Comparison of ENCODE assay signal across 1 cellular context in the genomic region with DNA sequence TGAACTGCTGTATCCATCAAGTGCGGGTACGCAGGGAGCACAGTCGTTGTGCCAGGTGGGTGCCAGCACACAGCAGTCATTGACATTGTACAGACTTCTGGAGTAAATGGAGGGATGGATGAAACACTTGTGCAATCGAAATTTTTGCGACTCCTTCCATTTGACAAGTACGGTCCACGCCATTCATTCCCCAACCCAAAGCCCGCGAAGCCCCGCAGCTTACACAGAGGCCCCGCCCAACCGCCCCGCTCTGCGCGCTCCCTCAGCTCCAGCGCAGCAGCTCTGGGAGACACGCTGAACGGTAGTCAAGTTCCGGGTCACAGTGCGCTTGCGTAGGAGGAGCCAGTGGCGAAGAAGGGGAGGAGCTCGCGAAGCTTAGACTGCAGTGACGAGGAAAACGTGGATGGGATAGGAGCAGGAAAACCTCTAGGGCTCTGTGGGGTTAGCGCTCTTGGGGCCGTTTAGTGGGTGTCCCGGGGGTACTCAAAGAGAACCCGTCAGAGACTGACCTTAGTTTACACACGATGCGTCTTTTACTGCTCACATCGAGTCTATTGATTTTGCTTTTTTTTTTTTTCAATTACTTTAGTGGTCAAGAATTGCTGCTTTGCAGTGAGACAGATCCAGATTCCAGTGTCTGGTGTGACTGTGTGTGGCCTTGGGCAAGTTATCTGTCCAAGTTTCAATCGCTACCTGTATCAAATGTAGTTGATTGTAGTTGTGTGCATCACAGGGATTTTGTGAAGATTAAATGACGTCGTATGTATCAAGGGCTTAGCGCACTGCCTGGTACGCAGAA.
A peak's percentile ranks its signal among the peaks of the same experiment; 100 is the strongest.
TF ChIP-seq lines count a peak whose summit lies in the region.

No MANE protein-coding gene starts in this region.

TF ChIP-seq in HepG2, 621 proteins besides CTCF, POLR2A, EP300 and RAD21 (continued from another document and continues in another):
- TF ChIP-seq, protein P1, sequence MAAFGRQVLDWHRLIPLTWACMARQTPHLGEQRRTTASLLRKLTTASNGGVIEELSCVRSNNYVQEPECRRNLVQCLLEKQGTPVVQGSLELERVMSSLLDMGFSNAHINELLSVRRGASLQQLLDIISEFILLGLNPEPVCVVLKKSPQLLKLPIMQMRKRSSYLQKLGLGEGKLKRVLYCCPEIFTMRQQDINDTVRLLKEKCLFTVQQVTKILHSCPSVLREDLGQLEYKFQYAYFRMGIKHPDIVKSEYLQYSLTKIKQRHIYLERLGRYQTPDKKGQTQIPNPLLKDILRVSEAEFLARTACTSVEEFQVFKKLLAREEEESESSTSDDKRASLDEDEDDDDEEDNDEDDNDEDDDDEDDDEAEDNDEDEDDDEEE (CRISPR knock-in tag; IDR thresholded peaks at IDR 0.05), result no peak
- TF ChIP-seq, protein P2, sequence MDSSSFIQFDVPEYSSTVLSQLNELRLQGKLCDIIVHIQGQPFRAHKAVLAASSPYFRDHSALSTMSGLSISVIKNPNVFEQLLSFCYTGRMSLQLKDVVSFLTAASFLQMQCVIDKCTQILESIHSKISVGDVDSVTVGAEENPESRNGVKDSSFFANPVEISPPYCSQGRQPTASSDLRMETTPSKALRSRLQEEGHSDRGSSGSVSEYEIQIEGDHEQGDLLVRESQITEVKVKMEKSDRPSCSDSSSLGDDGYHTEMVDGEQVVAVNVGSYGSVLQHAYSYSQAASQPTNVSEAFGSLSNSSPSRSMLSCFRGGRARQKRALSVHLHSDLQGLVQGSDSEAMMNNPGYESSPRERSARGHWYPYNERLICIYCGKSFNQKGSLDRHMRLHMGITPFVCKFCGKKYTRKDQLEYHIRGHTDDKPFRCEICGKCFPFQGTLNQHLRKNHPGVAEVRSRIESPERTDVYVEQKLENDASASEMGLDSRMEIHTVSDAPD (CRISPR knock-in tag; IDR thresholded peaks at IDR 0.05), result no peak
- TF ChIP-seq, protein P3, sequence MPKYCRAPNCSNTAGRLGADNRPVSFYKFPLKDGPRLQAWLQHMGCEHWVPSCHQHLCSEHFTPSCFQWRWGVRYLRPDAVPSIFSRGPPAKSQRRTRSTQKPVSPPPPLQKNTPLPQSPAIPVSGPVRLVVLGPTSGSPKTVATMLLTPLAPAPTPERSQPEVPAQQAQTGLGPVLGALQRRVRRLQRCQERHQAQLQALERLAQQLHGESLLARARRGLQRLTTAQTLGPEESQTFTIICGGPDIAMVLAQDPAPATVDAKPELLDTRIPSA (CRISPR knock-in tag; IDR thresholded peaks at IDR 0.05; ENCODE audit: borderline replicate concordance), result no peak
- TF ChIP-seq SNAI1 (CRISPR knock-in tag; IDR thresholded peaks at IDR 0.05; ENCODE audit: borderline replicate concordance), result no peak
- no peak for TF ChIP-seq CC2D1A (CRISPR knock-in tag; IDR thresholded peaks at IDR 0.05)
- no peak for TF ChIP-seq ZC3H13 (CRISPR knock-in tag; IDR thresholded peaks at IDR 0.05)
- TF ChIP-seq CREB1 (IDR thresholded peaks at IDR 0.05), result peak; percentile 69; the same call in 1 of the 2 replicates
- peak; percentile 73 for TF ChIP-seq CREB1 (CRISPR knock-in tag; IDR thresholded peaks at IDR 0.05)
- TF ChIP-seq ZNF567 (CRISPR knock-in tag; IDR thresholded peaks at IDR 0.05; ENCODE audit: borderline replicate concordance), result no peak
- no peak for TF ChIP-seq JUN (CRISPR knock-in tag; IDR thresholded peaks at IDR 0.05)
- no peak for TF ChIP-seq IRX3 (CRISPR knock-in tag; IDR thresholded peaks at IDR 0.05; ENCODE audit: borderline replicate concordance, low read depth)
- TF ChIP-seq MEIS1 (CRISPR knock-in tag; IDR thresholded peaks at IDR 0.05; ENCODE audit: borderline replicate concordance), result peak; percentile 50; the same call in 1 of the 2 replicates
- TF ChIP-seq ESRRA (CRISPR knock-in tag; IDR thresholded peaks at IDR 0.05; ENCODE audit: low read depth), result no peak
- no peak for TF ChIP-seq SRSF9 (IDR thresholded peaks at IDR 0.05; ENCODE audit: borderline replicate concordance, insufficient read depth, low read depth, low read length, poor library complexity, severe bottlenecking)
- TF ChIP-seq, protein P4, sequence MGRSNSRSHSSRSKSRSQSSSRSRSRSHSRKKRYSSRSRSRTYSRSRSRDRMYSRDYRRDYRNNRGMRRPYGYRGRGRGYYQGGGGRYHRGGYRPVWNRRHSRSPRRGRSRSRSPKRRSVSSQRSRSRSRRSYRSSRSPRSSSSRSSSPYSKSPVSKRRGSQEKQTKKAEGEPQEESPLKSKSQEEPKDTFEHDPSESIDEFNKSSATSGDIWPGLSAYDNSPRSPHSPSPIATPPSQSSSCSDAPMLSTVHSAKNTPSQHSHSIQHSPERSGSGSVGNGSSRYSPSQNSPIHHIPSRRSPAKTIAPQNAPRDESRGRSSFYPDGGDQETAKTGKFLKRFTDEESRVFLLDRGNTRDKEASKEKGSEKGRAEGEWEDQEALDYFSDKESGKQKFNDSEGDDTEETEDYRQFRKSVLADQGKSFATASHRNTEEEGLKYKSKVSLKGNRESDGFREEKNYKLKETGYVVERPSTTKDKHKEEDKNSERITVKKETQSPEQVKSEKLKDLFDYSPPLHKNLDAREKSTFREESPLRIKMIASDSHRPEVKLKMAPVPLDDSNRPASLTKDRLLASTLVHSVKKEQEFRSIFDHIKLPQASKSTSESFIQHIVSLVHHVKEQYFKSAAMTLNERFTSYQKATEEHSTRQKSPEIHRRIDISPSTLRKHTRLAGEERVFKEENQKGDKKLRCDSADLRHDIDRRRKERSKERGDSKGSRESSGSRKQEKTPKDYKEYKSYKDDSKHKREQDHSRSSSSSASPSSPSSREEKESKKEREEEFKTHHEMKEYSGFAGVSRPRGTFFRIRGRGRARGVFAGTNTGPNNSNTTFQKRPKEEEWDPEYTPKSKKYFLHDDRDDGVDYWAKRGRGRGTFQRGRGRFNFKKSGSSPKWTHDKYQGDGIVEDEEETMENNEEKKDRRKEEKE (IDR thresholded peaks at IDR 0.05), result no peak
- TF ChIP-seq EZH2 (conservative IDR thresholded peaks at IDR 0.05; ENCODE audit: low read depth, low read length), result no peak
- no peak for TF ChIP-seq ZNF773 (CRISPR knock-in tag; IDR thresholded peaks at IDR 0.05; ENCODE audit: borderline replicate concordance)
- TF ChIP-seq ZNF335 (CRISPR knock-in tag; IDR thresholded peaks at IDR 0.05), result 0 out of 2 replicates have a peak, but pooled peaks have one; percentile 49
- TF ChIP-seq ZNF337 (CRISPR knock-in tag; IDR thresholded peaks at IDR 0.05; ENCODE audit: borderline replicate concordance, low read depth), result no peak
- TF ChIP-seq ZNF564 (CRISPR knock-in tag; IDR thresholded peaks at IDR 0.05), result no peak
- TF ChIP-seq, protein P5, sequence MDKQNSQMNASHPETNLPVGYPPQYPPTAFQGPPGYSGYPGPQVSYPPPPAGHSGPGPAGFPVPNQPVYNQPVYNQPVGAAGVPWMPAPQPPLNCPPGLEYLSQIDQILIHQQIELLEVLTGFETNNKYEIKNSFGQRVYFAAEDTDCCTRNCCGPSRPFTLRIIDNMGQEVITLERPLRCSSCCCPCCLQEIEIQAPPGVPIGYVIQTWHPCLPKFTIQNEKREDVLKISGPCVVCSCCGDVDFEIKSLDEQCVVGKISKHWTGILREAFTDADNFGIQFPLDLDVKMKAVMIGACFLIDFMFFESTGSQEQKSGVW (CRISPR knock-in tag; IDR thresholded peaks at IDR 0.05; ENCODE audit: borderline replicate concordance), result 0 out of 2 replicates have a peak, but pooled peaks have one; percentile 52
- TF ChIP-seq, protein P6, sequence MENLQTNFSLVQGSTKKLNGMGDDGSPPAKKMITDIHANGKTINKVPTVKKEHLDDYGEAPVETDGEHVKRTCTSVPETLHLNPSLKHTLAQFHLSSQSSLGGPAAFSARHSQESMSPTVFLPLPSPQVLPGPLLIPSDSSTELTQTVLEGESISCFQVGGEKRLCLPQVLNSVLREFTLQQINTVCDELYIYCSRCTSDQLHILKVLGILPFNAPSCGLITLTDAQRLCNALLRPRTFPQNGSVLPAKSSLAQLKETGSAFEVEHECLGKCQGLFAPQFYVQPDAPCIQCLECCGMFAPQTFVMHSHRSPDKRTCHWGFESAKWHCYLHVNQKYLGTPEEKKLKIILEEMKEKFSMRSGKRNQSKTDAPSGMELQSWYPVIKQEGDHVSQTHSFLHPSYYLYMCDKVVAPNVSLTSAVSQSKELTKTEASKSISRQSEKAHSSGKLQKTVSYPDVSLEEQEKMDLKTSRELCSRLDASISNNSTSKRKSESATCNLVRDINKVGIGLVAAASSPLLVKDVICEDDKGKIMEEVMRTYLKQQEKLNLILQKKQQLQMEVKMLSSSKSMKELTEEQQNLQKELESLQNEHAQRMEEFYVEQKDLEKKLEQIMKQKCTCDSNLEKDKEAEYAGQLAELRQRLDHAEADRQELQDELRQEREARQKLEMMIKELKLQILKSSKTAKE (CRISPR knock-in tag; IDR thresholded peaks at IDR 0.05; ENCODE audit: borderline replicate concordance), result no peak
- TF ChIP-seq, protein P7, sequence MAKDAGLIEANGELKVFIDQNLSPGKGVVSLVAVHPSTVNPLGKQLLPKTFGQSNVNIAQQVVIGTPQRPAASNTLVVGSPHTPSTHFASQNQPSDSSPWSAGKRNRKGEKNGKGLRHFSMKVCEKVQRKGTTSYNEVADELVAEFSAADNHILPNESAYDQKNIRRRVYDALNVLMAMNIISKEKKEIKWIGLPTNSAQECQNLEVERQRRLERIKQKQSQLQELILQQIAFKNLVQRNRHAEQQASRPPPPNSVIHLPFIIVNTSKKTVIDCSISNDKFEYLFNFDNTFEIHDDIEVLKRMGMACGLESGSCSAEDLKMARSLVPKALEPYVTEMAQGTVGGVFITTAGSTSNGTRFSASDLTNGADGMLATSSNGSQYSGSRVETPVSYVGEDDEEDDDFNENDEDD (CRISPR knock-in tag; IDR thresholded peaks at IDR 0.05; ENCODE audit: borderline replicate concordance), result peak; percentile 67; the same call in 1 of the 2 replicates
- TF ChIP-seq ZNF720 (CRISPR knock-in tag; IDR thresholded peaks at IDR 0.05), result no peak
- peak; percentile 79 for TF ChIP-seq KMT2B (CRISPR knock-in tag; IDR thresholded peaks at IDR 0.05)
- 0 out of 2 replicates have a peak, but pooled peaks have one; percentile 23 for TF ChIP-seq ZNF598 (CRISPR knock-in tag; IDR thresholded peaks at IDR 0.05; ENCODE audit: borderline replicate concordance)
- no peak for TF ChIP-seq ZNF749 (CRISPR knock-in tag; IDR thresholded peaks at IDR 0.05; ENCODE audit: borderline replicate concordance)
- TF ChIP-seq, protein P8, sequence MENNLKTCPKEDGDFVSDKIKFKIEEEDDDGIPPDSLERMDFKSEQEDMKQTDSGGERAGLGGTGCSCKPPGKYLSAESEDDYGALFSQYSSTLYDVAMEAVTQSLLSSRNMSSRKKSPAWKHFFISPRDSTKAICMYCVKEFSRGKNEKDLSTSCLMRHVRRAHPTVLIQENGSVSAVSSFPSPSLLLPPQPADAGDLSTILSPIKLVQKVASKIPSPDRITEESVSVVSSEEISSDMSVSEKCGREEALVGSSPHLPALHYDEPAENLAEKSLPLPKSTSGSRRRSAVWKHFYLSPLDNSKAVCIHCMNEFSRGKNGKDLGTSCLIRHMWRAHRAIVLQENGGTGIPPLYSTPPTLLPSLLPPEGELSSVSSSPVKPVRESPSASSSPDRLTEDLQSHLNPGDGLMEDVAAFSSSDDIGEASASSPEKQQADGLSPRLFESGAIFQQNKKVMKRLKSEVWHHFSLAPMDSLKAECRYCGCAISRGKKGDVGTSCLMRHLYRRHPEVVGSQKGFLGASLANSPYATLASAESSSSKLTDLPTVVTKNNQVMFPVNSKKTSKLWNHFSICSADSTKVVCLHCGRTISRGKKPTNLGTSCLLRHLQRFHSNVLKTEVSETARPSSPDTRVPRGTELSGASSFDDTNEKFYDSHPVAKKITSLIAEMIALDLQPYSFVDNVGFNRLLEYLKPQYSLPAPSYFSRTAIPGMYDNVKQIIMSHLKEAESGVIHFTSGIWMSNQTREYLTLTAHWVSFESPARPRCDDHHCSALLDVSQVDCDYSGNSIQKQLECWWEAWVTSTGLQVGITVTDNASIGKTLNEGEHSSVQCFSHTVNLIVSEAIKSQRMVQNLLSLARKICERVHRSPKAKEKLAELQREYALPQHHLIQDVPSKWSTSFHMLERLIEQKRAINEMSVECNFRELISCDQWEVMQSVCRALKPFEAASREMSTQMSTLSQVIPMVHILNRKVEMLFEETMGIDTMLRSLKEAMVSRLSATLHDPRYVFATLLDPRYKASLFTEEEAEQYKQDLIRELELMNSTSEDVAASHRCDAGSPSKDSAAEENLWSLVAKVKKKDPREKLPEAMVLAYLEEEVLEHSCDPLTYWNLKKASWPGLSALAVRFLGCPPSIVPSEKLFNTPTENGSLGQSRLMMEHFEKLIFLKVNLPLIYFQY (CRISPR knock-in tag; IDR thresholded peaks at IDR 0.05; ENCODE audit: borderline replicate concordance), result peak; percentile 24; the same call in 1 of the 2 replicates
- TF ChIP-seq, protein P9, sequence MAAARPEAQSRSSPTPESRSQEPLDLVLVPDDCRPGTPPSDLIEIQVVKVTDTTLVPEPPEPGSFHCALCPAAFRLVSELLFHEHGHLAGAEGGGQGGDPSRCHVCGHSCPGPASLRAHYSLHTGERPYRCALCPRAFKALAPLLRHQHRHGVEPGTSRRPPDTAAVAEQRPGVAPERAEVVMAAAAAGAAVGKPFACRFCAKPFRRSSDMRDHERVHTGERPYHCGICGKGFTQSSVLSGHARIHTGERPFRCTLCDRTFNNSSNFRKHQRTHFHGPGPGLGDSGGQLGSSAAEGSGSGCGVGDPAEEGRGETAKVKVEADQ (CRISPR knock-in tag; IDR thresholded peaks at IDR 0.05; ENCODE audit: borderline replicate concordance), result no peak; the same call in 1 of the 2 replicates
- no peak for TF ChIP-seq ZNF232 (CRISPR knock-in tag; IDR thresholded peaks at IDR 0.05; ENCODE audit: borderline replicate concordance)
- 0 out of 2 replicates have a peak, but pooled peaks have one; percentile 65 for TF ChIP-seq ZNF761 (CRISPR knock-in tag; conservative IDR thresholded peaks at IDR 0.05)
- TF ChIP-seq ETV5 (CRISPR knock-in tag; IDR thresholded peaks at IDR 0.05; ENCODE audit: borderline replicate concordance), result peak; percentile 18; the same call in 1 of the 2 replicates
- TF ChIP-seq, protein P10, sequence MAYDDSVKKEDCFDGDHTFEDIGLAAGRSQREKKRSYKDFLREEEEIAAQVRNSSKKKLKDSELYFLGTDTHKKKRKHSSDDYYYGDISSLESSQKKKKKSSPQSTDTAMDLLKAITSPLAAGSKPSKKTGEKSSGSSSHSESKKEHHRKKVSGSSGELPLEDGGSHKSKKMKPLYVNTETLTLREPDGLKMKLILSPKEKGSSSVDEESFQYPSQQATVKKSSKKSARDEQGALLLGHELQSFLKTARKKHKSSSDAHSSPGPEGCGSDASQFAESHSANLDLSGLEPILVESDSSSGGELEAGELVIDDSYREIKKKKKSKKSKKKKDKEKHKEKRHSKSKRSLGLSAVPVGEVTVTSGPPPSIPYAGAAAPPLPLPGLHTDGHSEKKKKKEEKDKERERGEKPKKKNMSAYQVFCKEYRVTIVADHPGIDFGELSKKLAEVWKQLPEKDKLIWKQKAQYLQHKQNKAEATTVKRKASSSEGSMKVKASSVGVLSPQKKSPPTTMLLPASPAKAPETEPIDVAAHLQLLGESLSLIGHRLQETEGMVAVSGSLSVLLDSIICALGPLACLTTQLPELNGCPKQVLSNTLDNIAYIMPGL (CRISPR knock-in tag; IDR thresholded peaks at IDR 0.05; ENCODE audit: borderline replicate concordance in 1 of 2, low read depth in 1 of 2), result peak; percentile 36 to 48; a peak in 1 of 4 replicates
- no peak for TF ChIP-seq RELA (CRISPR knock-in tag; IDR thresholded peaks at IDR 0.05)
- TF ChIP-seq, protein P11, sequence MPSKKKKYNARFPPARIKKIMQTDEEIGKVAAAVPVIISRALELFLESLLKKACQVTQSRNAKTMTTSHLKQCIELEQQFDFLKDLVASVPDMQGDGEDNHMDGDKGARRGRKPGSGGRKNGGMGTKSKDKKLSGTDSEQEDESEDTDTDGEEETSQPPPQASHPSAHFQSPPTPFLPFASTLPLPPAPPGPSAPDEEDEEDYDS (CRISPR knock-in tag; IDR thresholded peaks at IDR 0.05), result peak; percentile 83
